Comparison of ENCODE assay signal across 9 cellular contexts in genomic region chr4:112060212-112060611, GRCh38.
A peak's percentile ranks its signal among the peaks of the same experiment; 100 is the strongest.
DNase-seq lines count a peak whose midpoint lies in the region; ATAC-seq, FAIRE-seq and TF ChIP-seq lines count a peak whose summit lies in the region.
"Had no signal": no experiment of that assay in that cellular context is flagged by ENCODE, and none has a peak within 500 bp of the region (broad histone marks: within the 10 kb centered on the region; RNA-seq: fewer than 3 reads in every experiment).

No MANE protein-coding gene starts in this region.

- peaks cover 3 to 15% of the 10 kb centered on the region in 2 donors for H3K27me3 Mint-ChIP-seq in natural killer cell treated with Interleukin-12 subunit alpha and Interleukin-12 subunit beta and Interleukin-15 and Interleukin-18, amount 100 ng/mL, for 72 hours

- no peak overlapping the region for H3K27ac Mint-ChIP-seq in natural killer cell treated with Interleukin-12 subunit alpha and Interleukin-12 subunit beta and Interleukin-15 and Interleukin-18, amount 100 ng/mL, for 72 hours

- no peaks in the 10 kb centered on the region for H3K4me1 ChIP-seq in Peyer's patch

- H3K4me3 ChIP-seq in HFF-Myc (replicated peaks; ENCODE audit: low read depth, low read length) (no peak overlapping the region), kidney epithelial cell (ENCODE audit: low read depth, low read length) (no peak overlapping the region), Peyer's patch (no peak overlapping the region)

- no peaks in the 10 kb centered on the region for H3K9me3 ChIP-seq in Peyer's patch

- TF ChIP-seq CTCF in D721Med (IDR thresholded peaks at IDR 0.05; ENCODE audit: insufficient read depth, missing control alignments) (peak; percentile 51), HFF-Myc (IDR thresholded peaks at IDR 0.05; ENCODE audit: low read depth, low read length, missing control alignments) (peak; percentile 62), kidney epithelial cell (IDR thresholded peaks at IDR 0.05; ENCODE audit: insufficient read depth, low read length, poor library complexity, severe bottlenecking) (peak; percentile 61), Peyer's patch (IDR thresholded peaks at IDR 0.05) (peak in 3 of 6 experiments; percentile 46 to 51 (median 50))

- peak; percentile 51 for FAIRE-seq in D721Med (lab: Jason Lieb, UNC)

- H3K27me3 ChIP-seq in kidney epithelial cell (ENCODE audit: control insufficient read depth, insufficient read depth, low read length) (no peaks in the 10 kb centered on the region), Peyer's patch (no peaks in the 10 kb centered on the region)

- in situ Hi-C loops in SK-MEL-5 (cut with HindIII; ENCODE audit: low pct_unique_long_range_greater_than_20kb, low sequenced_read_pairs) = no loop called here

- DNase-seq in D721Med (ENCODE audit: insufficient read length, low spot score) (no peak), HFF-Myc (ENCODE audit: extremely low read depth, low read depth) (no peak), SK-MEL-5 (ENCODE audit: low read depth, low spot score) (peak; percentile 69), kidney epithelial cell (ENCODE audit: low read depth) (no peak), Peyer's patch (no peak), 8988T (no peak)
- no peak for DNase-seq in natural killer cell treated with Interleukin-12 subunit alpha and Interleukin-12 subunit beta and Interleukin-15 and Interleukin-18, amount 100 ng/mL, for 72 hours (ENCODE audit: low spot score)
- DNase-seq: activated CD4-positive, alpha-beta T cell treated with anti-CD3 and anti-CD28 coated beads for 1 hour had no signal

- no peak for TF ChIP-seq POLR2A in Peyer's patch (IDR thresholded peaks at IDR 0.05)

- H3K4me3 Mint-ChIP-seq in natural killer cell treated with Interleukin-12 subunit alpha and Interleukin-12 subunit beta and Interleukin-15 and Interleukin-18, amount 100 ng/mL, for 72 hours = no peak overlapping the region

- ATAC-seq in natural killer cell treated with Interleukin-12 subunit alpha and Interleukin-12 subunit beta and Interleukin-15 and Interleukin-18, amount 100 ng/mL, for 72 hours = no peak
- ATAC-seq in GM19328 (IDR thresholded peaks at IDR 0.05; ENCODE audit: unreplicated experiment) = no peak

- H3K36me3 ChIP-seq in kidney epithelial cell (ENCODE audit: control insufficient read depth, insufficient read depth, low read length) = no peaks in the 10 kb centered on the region
- no peaks in the 10 kb centered on the region for H3K36me3 ChIP-seq in Peyer's patch

- H3K9me3 Mint-ChIP-seq in natural killer cell treated with Interleukin-12 subunit alpha and Interleukin-12 subunit beta and Interleukin-15 and Interleukin-18, amount 100 ng/mL, for 72 hours = no peaks in the 10 kb centered on the region

- no peaks in the 10 kb centered on the region for H3K36me3 Mint-ChIP-seq in natural killer cell treated with Interleukin-12 subunit alpha and Interleukin-12 subunit beta and Interleukin-15 and Interleukin-18, amount 100 ng/mL, for 72 hours

- no peak overlapping the region for H3K27ac ChIP-seq in Peyer's patch

- no peaks in the 10 kb centered on the region for H3K4me1 Mint-ChIP-seq in natural killer cell treated with Interleukin-12 subunit alpha and Interleukin-12 subunit beta and Interleukin-15 and Interleukin-18, amount 100 ng/mL, for 72 hours (ENCODE audit: low read depth in 2 of 2)
